In the genomic region with DNA sequence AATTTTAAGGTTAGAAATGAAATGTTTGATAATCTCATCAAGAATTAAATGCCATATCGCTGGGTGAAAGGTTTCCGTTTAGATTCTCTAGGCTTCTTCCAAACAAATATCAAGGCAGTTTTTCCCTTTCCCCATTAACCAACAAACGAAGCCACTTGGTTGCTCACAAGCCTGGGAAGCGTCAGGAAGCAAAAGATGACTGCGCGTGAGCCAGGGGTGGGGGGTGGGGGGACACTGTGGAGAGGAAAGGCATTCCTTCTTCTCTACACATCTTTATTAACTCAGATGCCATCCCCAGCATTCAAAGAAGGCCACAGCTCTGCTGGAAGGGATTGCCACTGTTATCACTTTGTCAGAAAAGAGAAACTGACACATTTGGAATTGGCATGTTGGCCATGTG, we compare ENCODE assay signal across 1 cellular context.
TF ChIP-seq lines count a peak whose summit lies in the region.

No MANE protein-coding gene starts in this region.

TF ChIP-seq in H1, 55 proteins besides CTCF, POLR2A, EP300 and RAD21 (continued from another document):
- TF ChIP-seq NANOG (IDR thresholded peaks at IDR 0.05; ENCODE audit: insufficient read depth, low read depth, low read length, poor library complexity, severe bottlenecking) (no peak), HDAC2 (IDR thresholded peaks at IDR 0.05; ENCODE audit: borderline replicate concordance in 1 of 2, low read depth in 2 of 2, low read length in 2 of 2) (no peak), GABPA (IDR thresholded peaks at IDR 0.05; ENCODE audit: borderline replicate concordance, insufficient read depth, low read length) (no peak), RBBP5 (IDR thresholded peaks at IDR 0.05; ENCODE audit: borderline replicate concordance, low read depth, low read length) (no peak), TEAD4 (IDR thresholded peaks at IDR 0.05; ENCODE audit: low read depth, low read length) (no peak), ZNF274 (IDR thresholded peaks at IDR 0.05; ENCODE audit: borderline replicate concordance, extremely low read depth, low read length) (no peak), RFX5 (IDR thresholded peaks at IDR 0.05; ENCODE audit: borderline replicate concordance, low read depth, low read length) (no peak), CBX8 (IDR thresholded peaks at IDR 0.05; ENCODE audit: borderline replicate concordance, low read depth, low read length) (no peak)
